Comparison of ENCODE assay signal across 25 cellular contexts in genomic region chr11:77199346-77199745, GRCh38.
DNase-seq lines count a peak whose midpoint lies in the region; ATAC-seq, FAIRE-seq and TF ChIP-seq lines count a peak whose summit lies in the region.
"Had no signal": no experiment of that assay in that cellular context is flagged by ENCODE, and none has a peak within 500 bp of the region (broad histone marks: within the 10 kb centered on the region; RNA-seq: fewer than 3 reads in every experiment).

No MANE protein-coding gene starts in this region.

- no peak overlapping the region for H2AFZ ChIP-seq in MM.1S (ENCODE audit: low read length)

- DNase-seq in activated naive CD4-positive, alpha-beta T cell treated with anti-CD3 and anti-CD28 coated beads, Interleukin-2, amount 50 U/mL, for 16 hours, result peak; percentile 6
- no peak for DNase-seq in activated naive CD4-positive, alpha-beta T cell (lab: John Stamatoyannopoulos, UW)
- DNase-seq in MM.1S, result peak; percentile 2
- peak; percentile 58 for DNase-seq in kidney
- DNase-seq in stomach, result peak; percentile 17
- no peak for DNase-seq in left lobe of liver (ENCODE audit: low spot score)
- no peak for DNase-seq in activated CD4-positive, alpha-beta T cell treated with anti-CD3 and anti-CD28 coated beads, Interleukin-2, amount 10 ng/mL, durations not matched to agents 24 days and 14 days
- DNase-seq: activated CD4-positive, alpha-beta T cell treated with anti-CD3 and anti-CD28 coated beads, Interleukin-2, amount 50 U/mL, for 1 hour; DND-41; islet precursor cell; NCI-H1417 treated with DMSO at 0.1 percent for 48 hours; NCI-H2081 treated with DMSO at 0.1 percent for 48 hours; NCI-H345; NCI-H748 treated with DMSO at 0.1 percent for 48 hours; right cardiac atrium; stimulated activated CD4-positive, alpha-beta T cell treated with anti-CD3 and anti-CD28 coated beads, Interleukin-12 subunit alpha, Interleukin-12 subunit beta, amount 100 ng/mL, for 4 hours; stimulated activated CD4-positive, alpha-beta T cell treated with anti-CD3 and anti-CD28 coated beads, Interleukin-4, amount 100 ng/mL, for 1 hour; trophoblast cell had no signal

- no peaks in the 10 kb centered on the region for H3K9me3 Mint-ChIP-seq in activated CD4-positive, alpha-beta T cell treated with anti-CD3 and anti-CD28 coated beads, Interleukin-2, amount 10 ng/mL, durations not matched to agents 24 days and 14 days
- H3K9me3 Mint-ChIP-seq: activated T-helper 1 cell treated with anti-CD3 and anti-CD28 coated beads, Interleukin-12 subunit alpha, Interleukin-12 subunit beta, Interleukin-2, Interleukin-4 antibody, amounts not matched to agents 30 ng/mL and 10 ng/mL and 1 ng/mL, durations not matched to agents 14 hours and 24 hours and 36 hours; T-helper 1 cell treated with Interleukin-12 subunit alpha and Interleukin-12 subunit beta and Interleukin-4 antibody, amounts not matched to agents 30 μg/mL and 1 μg/mL, for 36 hours had no signal

- no peaks in the 10 kb centered on the region for H4K20me1 ChIP-seq in MM.1S (ENCODE audit: insufficient read depth, low read length)
- H4K20me1 ChIP-seq: BLaER1 had no signal

- H3K79me2 ChIP-seq in MM.1S (ENCODE audit: low read length), result no peaks in the 10 kb centered on the region

- no peaks in the 10 kb centered on the region for H3K9me2 ChIP-seq in MM.1S (replicated peaks; ENCODE audit: insufficient read depth, low read length)

- WGBS in stomach, 5 donors, result 80 to 97% (median 96%) methylated on average over 1 to 13 of the region's 13 CpGs

- no peaks in the 10 kb centered on the region for H3K27me3 Mint-ChIP-seq in activated CD4-positive, alpha-beta T cell treated with anti-CD3 and anti-CD28 coated beads, Interleukin-2, amount 10 ng/mL, durations not matched to agents 24 days and 14 days

- no peak overlapping the region for H3K9ac ChIP-seq in MM.1S (ENCODE audit: low read length)
- no peak overlapping the region for H3K9ac ChIP-seq in kidney (ENCODE audit: low read length in 2 of 2)
- H3K9ac ChIP-seq: BLaER1 had no signal

- intact Hi-C loops in kidney (cut with DNase I) (loop anchor here (10.0 kb wide), 1 partner anchor 335 kb away; no protein-coding TSS in a partner anchor), stomach (cut with DNase I; ENCODE audit: low total_unique reads) (no loop called here)
- intact Hi-C loops in activated CD4-positive, alpha-beta T cell treated with anti-CD3 and anti-CD28 coated beads, Interleukin-2, amount 10 ng/mL, durations not matched to agents 24 days and 14 days (cut with micrococcal nuclease), result no loop called here

- no peaks in the 10 kb centered on the region for H3K36me3 Mint-ChIP-seq in activated CD4-positive, alpha-beta T cell treated with anti-CD3 and anti-CD28 coated beads, Interleukin-2, amount 10 ng/mL, durations not matched to agents 24 days and 14 days (ENCODE audit: low read depth)

- no peaks in the 10 kb centered on the region for H3K4me1 Mint-ChIP-seq in activated CD4-positive, alpha-beta T cell treated with anti-CD3 and anti-CD28 coated beads, Interleukin-2, amount 10 ng/mL, durations not matched to agents 24 days and 14 days

- no peak for TF ChIP-seq EP300 in stomach (IDR thresholded peaks at IDR 0.05)

- no peaks in the 10 kb centered on the region for H3K36me3 ChIP-seq in MM.1S (replicated peaks; ENCODE audit: insufficient read depth, low read length)
- peaks cover 0 to 2% of the 10 kb centered on the region in 2 donors for H3K36me3 ChIP-seq in kidney (ENCODE audit: control insufficient read depth in 1 of 2, insufficient read depth in 2 of 2, low read length in 2 of 2)
- H3K36me3 ChIP-seq in stomach, result no peaks in the 10 kb centered on the region
- H3K36me3 ChIP-seq: BLaER1 had no signal

- ATAC-seq in left lobe of liver, result no peak
- ATAC-seq: body of pancreas, right cardiac atrium had no signal

- H3K4me1 ChIP-seq in MM.1S (ENCODE audit: low read length) (no peaks in the 10 kb centered on the region), kidney (ENCODE audit: control insufficient read depth in 1 of 2, insufficient read depth in 1 of 2, low read depth in 1 of 2, low read length in 2 of 2) (no peaks in the 10 kb centered on the region), stomach (no peaks in the 10 kb centered on the region)
- H3K4me1 ChIP-seq: body of pancreas, Caco-2 had no signal

- no peak overlapping the region for H3K4me2 ChIP-seq in MM.1S (ENCODE audit: low read depth, low read length)
- H3K4me2 ChIP-seq: BLaER1 had no signal

- TF ChIP-seq CTCF in MM.1S (IDR thresholded peaks at IDR 0.05; ENCODE audit: low read length) (no peak), kidney (IDR thresholded peaks at IDR 0.05; ENCODE audit: borderline replicate concordance, extremely low read depth, insufficient read depth) (no peak), stomach (IDR thresholded peaks at IDR 0.05) (no peak)

- no peak overlapping the region for H3K27ac ChIP-seq in MM.1S (ENCODE audit: low read length)
- no peak overlapping the region for H3K27ac ChIP-seq in kidney (ENCODE audit: low read depth in 2 of 2, low read length in 2 of 2)
- H3K27ac ChIP-seq in stomach, result no peak overlapping the region
- H3K27ac ChIP-seq: BLaER1, body of pancreas, epithelial cell of prostate had no signal

- H3K4me3 ChIP-seq in MM.1S (ENCODE audit: low read length) (no peak overlapping the region), kidney (ENCODE audit: low read length in 2 of 2) (no peak overlapping the region), stomach (no peak overlapping the region)
- H3K4me3 ChIP-seq: BLaER1, body of pancreas had no signal

- H3K4me3 Mint-ChIP-seq in activated CD4-positive, alpha-beta T cell treated with anti-CD3 and anti-CD28 coated beads, Interleukin-2, amount 10 ng/mL, durations not matched to agents 24 days and 14 days, result no peak overlapping the region
- H3K4me3 Mint-ChIP-seq: activated T-helper 1 cell treated with anti-CD3 and anti-CD28 coated beads, Interleukin-12 subunit alpha, Interleukin-12 subunit beta, Interleukin-2, Interleukin-4 antibody, amounts not matched to agents 30 ng/mL and 10 ng/mL and 1 ng/mL, durations not matched to agents 14 hours and 24 hours and 36 hours; T-helper 1 cell treated with Interleukin-12 subunit alpha and Interleukin-12 subunit beta and Interleukin-4 antibody, amounts not matched to agents 30 μg/mL and 1 μg/mL, for 36 hours had no signal

- no peak overlapping the region for H3K27ac Mint-ChIP-seq in activated CD4-positive, alpha-beta T cell treated with anti-CD3 and anti-CD28 coated beads, Interleukin-2, amount 10 ng/mL, durations not matched to agents 24 days and 14 days
- H3K27ac Mint-ChIP-seq: activated T-helper 1 cell treated with anti-CD3 and anti-CD28 coated beads, Interleukin-12 subunit alpha, Interleukin-12 subunit beta, Interleukin-2, Interleukin-4 antibody, amounts not matched to agents 30 ng/mL and 10 ng/mL and 1 ng/mL, durations not matched to agents 14 hours and 24 hours and 36 hours; T-helper 1 cell treated with Interleukin-12 subunit alpha and Interleukin-12 subunit beta and Interleukin-4 antibody, amounts not matched to agents 30 μg/mL and 1 μg/mL, for 36 hours had no signal

- H3K27me3 ChIP-seq in MM.1S (replicated peaks; ENCODE audit: insufficient read depth, low read length) (no peaks in the 10 kb centered on the region), stomach (no peaks in the 10 kb centered on the region)
- H3K27me3 ChIP-seq: BLaER1, body of pancreas had no signal

- H3F3A ChIP-seq in MM.1S (ENCODE audit: insufficient read depth, low read length), result no peaks in the 10 kb centered on the region

- H3K9me3 ChIP-seq in MM.1S (replicated peaks; ENCODE audit: insufficient read depth, low read length), result no peaks in the 10 kb centered on the region
- H3K9me3 ChIP-seq in kidney (ENCODE audit: control insufficient read depth in 1 of 2, low read length in 2 of 2), result no peaks in the 10 kb centered on the region
- H3K9me3 ChIP-seq in stomach, result no peaks in the 10 kb centered on the region
- H3K9me3 ChIP-seq: BLaER1, body of pancreas, Caco-2 had no signal

- TF ChIP-seq POLR2A in stomach (IDR thresholded peaks at IDR 0.05), result no peak

- FAIRE-seq in kidney (lab: Jason Lieb, UNC), result no peak
- FAIRE-seq: GM19239 had no signal

Comparison
In these comparisons a context has a peak if more than half of its experiments do, and no peak if none do; other contexts are left out.
1. DNase-seq: peak in activated naive CD4-positive, alpha-beta T cell treated with anti-CD3 and anti-CD28 coated beads, Interleukin-2, amount 50 U/mL, for 16 hours (single experiment), MM.1S (single experiment), kidney (single experiment) and stomach (single experiment); none in activated naive CD4-positive, alpha-beta T cell (0 of 4), left lobe of liver (single experiment) and activated CD4-positive, alpha-beta T cell treated with anti-CD3 and anti-CD28 coated beads, Interleukin-2, amount 10 ng/mL, durations not matched to agents 24 days and 14 days (single experiment).